In the genomic region with DNA sequence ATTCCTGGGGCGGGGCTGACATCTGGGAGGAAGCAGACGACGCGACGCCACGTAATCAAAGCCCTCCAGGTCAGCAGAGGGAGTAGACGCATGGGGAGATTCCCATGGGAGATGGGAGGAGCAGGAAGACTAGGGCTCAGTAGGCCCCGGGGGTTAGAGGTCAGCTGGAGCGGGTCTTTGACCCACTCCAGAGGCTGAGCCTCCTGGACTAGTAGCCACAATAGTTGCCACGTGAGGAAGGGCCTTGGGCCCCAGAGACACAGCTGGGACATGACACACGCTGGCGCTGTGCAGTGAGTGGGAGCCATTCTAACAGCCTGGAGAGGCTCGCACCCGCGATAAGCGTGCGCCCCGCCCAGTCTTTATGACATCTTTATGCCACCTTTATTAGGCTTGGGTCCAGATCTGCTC, we compare ENCODE assay signal across 22 cellular contexts.
DNase-seq lines count a peak whose midpoint lies in the region; ATAC-seq, FAIRE-seq and TF ChIP-seq lines count a peak whose summit lies in the region.
"Had no signal": no experiment of that assay in that cellular context is flagged by ENCODE, and none has a peak within 500 bp of the region (broad histone marks: within the 10 kb centered on the region; RNA-seq: fewer than 3 reads in every experiment).

No MANE protein-coding gene starts in this region.

- no peak for TF ChIP-seq CTCF in heart right ventricle (IDR thresholded peaks at IDR 0.05)
- no peak for TF ChIP-seq CTCF in ovary (IDR thresholded peaks at IDR 0.05)

- H3K36me3 ChIP-seq in heart right ventricle: no peaks in the 10 kb centered on the region
- H3K36me3 ChIP-seq in small intestine (ENCODE audit: control insufficient read depth in 2 of 2, insufficient read depth in 2 of 2, low read length in 2 of 2): no peaks in the 10 kb centered on the region
- H3K36me3 ChIP-seq in ovary: no peaks in the 10 kb centered on the region
- H3K36me3 ChIP-seq: BLaER1 treated with 17β-estradiol and CSF1 and Interleukin-3, amounts not matched to agents 10 nM and 100 nM had no signal

- TF ChIP-seq EP300 in ovary (IDR thresholded peaks at IDR 0.05): no peak

- peak in 7 of 8 donors; percentile 37 to 89 (median 62) for ATAC-seq in heart right ventricle
- peak; percentile 97 for ATAC-seq in left colon
- no peak for ATAC-seq in HG03039 (IDR thresholded peaks at IDR 0.05; ENCODE audit: unreplicated experiment)

- no peak for TF ChIP-seq POLR2A in ovary (IDR thresholded peaks at IDR 0.05)

- intact Hi-C loops in heart right ventricle (cut with DNase I): no loop called here
- intact Hi-C loops in cardiac septum (cut with DNase I): no loop called here
- intact Hi-C loops in left colon (cut with DNase I, micrococcal nuclease): no loop called here
- intact Hi-C loops in ovary (cut with DNase I): no loop called here

- H3K27ac ChIP-seq in heart right ventricle (no peak overlapping the region), small intestine (ENCODE audit: low read depth in 1 of 2, low read length in 1 of 2) (no peak overlapping the region), ovary (no peak overlapping the region)
- H3K27ac ChIP-seq: BLaER1 treated with 17β-estradiol and CSF1 and Interleukin-3, amounts not matched to agents 10 nM and 100 nM; RWPE1 had no signal

- no peak for FAIRE-seq in small intestine (lab: Jason Lieb, UNC)
- FAIRE-seq: GM18507, H54 had no signal

- WGBS in heart right ventricle, 2 donors: 81 to 82% methylated on average over 18 of the region's 18 CpGs
- WGBS in small intestine, 3 donors: 18 to 70% (median 58%) methylated on average over 17 to 18 of the region's 18 CpGs
- 89 to 94% (median 91%) methylated on average over 11 to 18 of the region's 18 CpGs for WGBS in ovary, 3 donors

- H3K27me3 ChIP-seq in heart right ventricle (no peaks in the 10 kb centered on the region), small intestine (ENCODE audit: control insufficient read depth in 2 of 2, insufficient read depth in 2 of 2, low read length in 2 of 2) (no peaks in the 10 kb centered on the region), ovary (no peaks in the 10 kb centered on the region)
- H3K27me3 ChIP-seq: BLaER1 treated with 17β-estradiol and CSF1 and Interleukin-3, amounts not matched to agents 10 nM and 100 nM had no signal

- H3K4me1 ChIP-seq in heart right ventricle (no peaks in the 10 kb centered on the region), small intestine (ENCODE audit: control insufficient read depth in 2 of 2, insufficient read depth in 1 of 2, low read depth in 1 of 2, low read length in 1 of 2) (peaks cover 0 to 3% of the 10 kb centered on the region in 2 donors), ovary (ENCODE audit: insufficient read depth) (no peaks in the 10 kb centered on the region)
- H3K4me1 ChIP-seq: BLaER1 treated with 17β-estradiol and CSF1 and Interleukin-3, amounts not matched to agents 10 nM and 100 nM had no signal

- H3K4me3 ChIP-seq in heart right ventricle (no peak overlapping the region), small intestine (ENCODE audit: low read depth in 1 of 2, low read length in 2 of 2) (no peak overlapping the region), ovary (no peak overlapping the region)
- H3K4me3 ChIP-seq: BLaER1 treated with 17β-estradiol and CSF1 and Interleukin-3, amounts not matched to agents 10 nM and 100 nM had no signal

- no peaks in the 10 kb centered on the region for H3K9me3 ChIP-seq in heart right ventricle
- no peaks in the 10 kb centered on the region for H3K9me3 ChIP-seq in small intestine (ENCODE audit: control insufficient read depth, low read depth)
- no peaks in the 10 kb centered on the region for H3K9me3 ChIP-seq in ovary
- H3K9me3 ChIP-seq: SK-N-SH had no signal

- DNase-seq in heart right ventricle (peak in 1 of 2 donors; percentile 24), cardiac septum (ENCODE audit: low spot score) (no peak), NCI-H69 (lab: John Stamatoyannopoulos, UW) (peak; percentile 93), left colon (peak; percentile 75 to 79), small intestine (peak; percentile 68), ovary (no peak)
- DNase-seq: CD4-positive, alpha-beta T cell; COR-L47; DMS53; Kasumi-1; NCI-H1092 treated with DMSO at 0.1 percent for 48 hours; NCI-H1436; NCI-H187 treated with DMSO at 0.1 percent for 48 hours; NCI-H2107; NCI-H524; SIG-M5; SK-N-SH had no signal

Comparison
In these comparisons a context has a peak if more than half of its experiments do, and no peak if none do; other contexts are left out.
1. DNase-seq: peak in NCI-H69 (single experiment), left colon (2 of 2) and small intestine (single experiment); none in cardiac septum (single experiment) and ovary (0 of 5).